In genomic region chr22:19446603-19447387, GRCh38 we compare ENCODE assay signal across 6 cellular contexts. TPM values are rescaled to one million over a fixed set of nuclear protein-coding genes. Genes with fewer than 3 reads are reported as not detected.
DNase-seq lines count a peak whose midpoint lies in the region; ATAC-seq and TF ChIP-seq lines count a peak whose summit lies in the region.

No MANE protein-coding gene starts in this region.

- H3K4me3 ChIP-seq in ascending aorta = peak overlapping the region; percentile 80 to 91
- peak overlapping the region; percentile 71 to 86 for H3K4me3 ChIP-seq in muscle layer of duodenum (ENCODE audit: low read depth in 1 of 2, low read length in 2 of 2)

- peak; percentile 9 for DNase-seq in HK-2 (ENCODE audit: unreplicated experiment)
- DNase-seq in ascending aorta (ENCODE audit: low spot score in 2 of 2) = no peak

- intact Hi-C loops in ascending aorta (cut with DNase I) = loop anchor here (1.0 to 10.0 kb wide), 4 partner anchors 14 to 408 kb away; partner anchors contain the start of genes CDC45, GNB1L, MRPL40 and RTL10

- no peaks in the 10 kb centered on the region for H3K27me3 ChIP-seq in ascending aorta
- no peaks in the 10 kb centered on the region for H3K27me3 ChIP-seq in muscle layer of duodenum (ENCODE audit: low read depth, low read length)

- TF ChIP-seq CTCF in ascending aorta (IDR thresholded peaks at IDR 0.05) = no peak

- ATAC-seq in GM18520 (IDR thresholded peaks at IDR 0.05; ENCODE audit: unreplicated experiment) (no peak), HG02678 (IDR thresholded peaks at IDR 0.05; ENCODE audit: unreplicated experiment) (no peak), HG02798 (IDR thresholded peaks at IDR 0.05; ENCODE audit: poor library complexity, unreplicated experiment) (no peak)

- H3K4me1 ChIP-seq in ascending aorta (peaks cover 3 to 18% of the 10 kb centered on the region in 2 donors), muscle layer of duodenum (ENCODE audit: control insufficient read depth in 1 of 2, insufficient read depth in 2 of 2, low read length in 2 of 2) (peaks cover 10 to 22% of the 10 kb centered on the region in 2 donors)

- peak overlapping the region; percentile 86 to 89 for H3K27ac ChIP-seq in ascending aorta
- peak overlapping the region; percentile 47 for H3K27ac ChIP-seq in muscle layer of duodenum (ENCODE audit: low read length)

- H3K36me3 ChIP-seq in ascending aorta (peaks cover 20 to 31% of the 10 kb centered on the region in 2 donors), muscle layer of duodenum (ENCODE audit: control insufficient read depth in 1 of 2, insufficient read depth in 2 of 2, low read length in 2 of 2) (peaks cover 19 to 21% of the 10 kb centered on the region in 2 donors)

- no peaks in the 10 kb centered on the region for H3K9me3 ChIP-seq in ascending aorta
- no peaks in the 10 kb centered on the region for H3K9me3 ChIP-seq in muscle layer of duodenum (ENCODE audit: control insufficient read depth in 1 of 2, low read length in 2 of 2)

RNA-seq across cellular contexts. Expression of gene C22orf39, which starts 0.7 kb away (rescaled TPM):
- total RNA-seq in ascending aorta = 58.5 TPM

RNA-seq across cellular contexts. Expression of gene MRPL40, which starts 14.4 kb away (rescaled TPM):
- 14.7 TPM for total RNA-seq in ascending aorta

RNA-seq across cellular contexts. Expression of gene HIRA, which starts 15.3 kb away (rescaled TPM):
- total RNA-seq in ascending aorta = 36.2 TPM

RNA-seq across cellular contexts. Expression of gene UFD1, which starts 32.2 kb away (rescaled TPM):
- 81.5 TPM for total RNA-seq in ascending aorta

RNA-seq across cellular contexts. Expression of gene CDC45, which starts 32.9 kb away (rescaled TPM):
- not detected for total RNA-seq in ascending aorta
